In genomic region chr12:47811581-47812484, GRCh38 we compare ENCODE assay signal across 8 cellular contexts. TPM values are rescaled to one million over a fixed set of nuclear protein-coding genes. Genes with fewer than 3 reads are reported as not detected.
DNase-seq lines count a peak whose midpoint lies in the region; ATAC-seq and TF ChIP-seq lines count a peak whose summit lies in the region.

No MANE protein-coding gene starts in this region.

- no peak for TF ChIP-seq CTCF in KMS-11 (conservative IDR thresholded peaks at IDR 0.05; ENCODE audit: low read depth, low read length)
- no peak for TF ChIP-seq CTCF in choroid plexus epithelial cell (conservative IDR thresholded peaks at IDR 0.05; ENCODE audit: low read depth, low read length)
- TF ChIP-seq CTCF in mesothelial cell of epicardium (IDR thresholded peaks at IDR 0.05; ENCODE audit: unreplicated experiment), result no peak

- H3K36me3 Mint-ChIP-seq in mesothelial cell of epicardium, result peaks cover 2% of the 10 kb centered on the region

- no peak for ATAC-seq in HG02938 (IDR thresholded peaks at IDR 0.05; ENCODE audit: unreplicated experiment)

- peak overlapping the region; percentile 59 for H3K9ac ChIP-seq in KMS-11

- H3K27ac ChIP-seq in KMS-11, result peak overlapping the region; percentile 88

- H4K20me1 ChIP-seq in KMS-11 (ENCODE audit: insufficient read depth), result no peaks in the 10 kb centered on the region

- no peaks in the 10 kb centered on the region for H3K27me3 Mint-ChIP-seq in mesothelial cell of epicardium (ENCODE audit: low read depth)

- no peaks in the 10 kb centered on the region; the same call in 1 of the 2 replicates for H3K36me3 ChIP-seq in KMS-11 (ENCODE audit: insufficient read depth)

- peak overlapping the region; percentile 97 for H3K27ac Mint-ChIP-seq in mesothelial cell of epicardium

- H3K4me3 ChIP-seq in KMS-11 (IDR thresholded peaks at IDR 0.05; ENCODE audit: insufficient read depth, low read depth, low read length), result no peak overlapping the region
- H3K4me3 ChIP-seq in choroid plexus epithelial cell (ENCODE audit: low read depth, low read length), result no peak overlapping the region

- peak overlapping the region; percentile 51 for H3K4me3 Mint-ChIP-seq in mesothelial cell of epicardium

- H3K4me1 Mint-ChIP-seq in mesothelial cell of epicardium, result peaks cover 72% of the 10 kb centered on the region

- H3K4me1 ChIP-seq in KMS-11 (ENCODE audit: low read depth, poor library complexity, severe bottlenecking), result peaks cover 92% of the 10 kb centered on the region

- peak overlapping the region; percentile 95 for H3K4me2 ChIP-seq in KMS-11

- DNase-seq in A172 (ENCODE audit: low spot score) (peak; percentile 32), choroid plexus epithelial cell (ENCODE audit: low read depth) (peak; percentile 67), mesothelial cell of epicardium (ENCODE audit: low spot score in 2 of 2, unreplicated experiment in 2 of 2) (no peak), NCI-H1694 (lab: John Stamatoyannopoulos, UW) (no peak)
- DNase-seq in NK-92 treated with Interleukin-12 subunit alpha and Interleukin-12 subunit beta, amount 100 ng/mL, for 24 hours (lab: John Stamatoyannopoulos, UW), result no peak
- DNase-seq in effector CD8-positive, alpha-beta T cell (lab: John Stamatoyannopoulos, UW), result no peak

- H3K79me2 ChIP-seq in KMS-11 (ENCODE audit: insufficient read depth, low read depth), result peaks cover 88% of the 10 kb centered on the region

- H2AFZ ChIP-seq in KMS-11 (ENCODE audit: low read depth), result no peak overlapping the region

- no peaks in the 10 kb centered on the region for H3K9me3 Mint-ChIP-seq in mesothelial cell of epicardium

- no peaks in the 10 kb centered on the region for H3K27me3 ChIP-seq in KMS-11 (ENCODE audit: insufficient read depth, low read depth)

RNA-seq across cellular contexts. Expression of gene HDAC7, which starts 7.9 kb away (rescaled TPM):
- 24.4 and 29.4 TPM in 2 replicates for total RNA-seq in A172 (2014; rRNA removed; shearing (Covaris generic))
- total RNA-seq in mesothelial cell of epicardium, result 113 to 132 TPM (median 123 TPM) in 3 replicates

RNA-seq across cellular contexts. Expression of gene SLC48A1, which starts 38.8 kb away (rescaled TPM):
- total RNA-seq in A172 (2014; rRNA removed; shearing (Covaris generic)), result 4.3 and 10.0 TPM in 2 replicates
- 25.3 to 27.7 TPM (median 27.0 TPM) in 3 replicates for total RNA-seq in mesothelial cell of epicardium

RNA-seq across cellular contexts. Expression of gene RAPGEF3, which starts 53.2 kb away (rescaled TPM):
- total RNA-seq in A172 (2014; rRNA removed; shearing (Covaris generic)), result 1.3 and 1.4 TPM in 2 replicates
- 18.0 to 20.9 TPM (median 19.4 TPM) in 3 replicates for total RNA-seq in mesothelial cell of epicardium

Comparison
In these comparisons a context has a peak if more than half of its experiments do, and no peak if none do; other contexts are left out.
1. DNase-seq: peak in A172 (single experiment) and choroid plexus epithelial cell (single experiment); none in mesothelial cell of epicardium (0 of 2), NK-92 treated with Interleukin-12 subunit alpha and Interleukin-12 subunit beta, amount 100 ng/mL, for 24 hours (single experiment), NCI-H1694 (single experiment) and effector CD8-positive, alpha-beta T cell (single experiment).